In genomic region chr17:58398574-58399266, GRCh38 we compare ENCODE assay signal across 18 cellular contexts. TPM values are rescaled to one million over a fixed set of nuclear protein-coding genes. Genes with fewer than 3 reads are reported as not detected.
DNase-seq lines count a peak whose midpoint lies in the region; ATAC-seq and TF ChIP-seq lines count a peak whose summit lies in the region.
"Had no signal": no experiment of that assay in that cellular context is flagged by ENCODE, and none has a peak within 500 bp of the region (broad histone marks: within the 10 kb centered on the region; RNA-seq: fewer than 3 reads in every experiment).

No MANE protein-coding gene starts in this region.

- H3K4me1 ChIP-seq in HCT116 (ENCODE audit: control insufficient read depth in 1 of 2, insufficient read depth in 2 of 2, low read length in 2 of 2) = peaks cover 93 to 100% of the 10 kb centered on the region in 2 experiments
- peaks cover 0 to 69% (median 43%) of the 10 kb centered on the region in 4 donors for H3K4me1 ChIP-seq in transverse colon

- in situ Hi-C loops in transverse colon (cut with MboI; ENCODE audit: low pct_ligation_motif_present in 1 of 4, low pct_unique_long_range_greater_than_20kb in 1 of 4, low sequenced_read_pairs in 3 of 4) = no loop called here

- H3K27ac ChIP-seq in HCT116 (ENCODE audit: low read depth, low read length) (peak overlapping the region; percentile 50), transverse colon (peak overlapping the region; percentile 39 to 61 (median 56))
- H3K27ac ChIP-seq: RWPE1 had no signal

- peak overlapping the region; percentile 2; the same call in 1 of the 2 replicates for H3K9ac ChIP-seq in HCT116 (ENCODE audit: low read length)

- peak overlapping the region; percentile 59 for H3K4me2 ChIP-seq in HCT116 (ENCODE audit: low read length)

- intact Hi-C loops in HCT116 (cut with micrococcal nuclease) (no loop called here), left colon (cut with DNase I, micrococcal nuclease) (no loop called here), transverse colon (cut with DNase I; ENCODE audit: low total_unique reads) (no loop called here)

- RAD21 ChIA-PET in HCT116 (lab: Charles Lee; ENCODE audit: low non-redundant PET in 1 of 2, low total read pairs in 2 of 2, uncharacterized antibody in 2 of 2, unreplicated experiment in 2 of 2) = no interaction called here

- BruUV-seq in HCT116 (replicated peaks; lab: Mats Ljungman, UMichigan) = no TSS peak

- H3K9me2 ChIP-seq in HCT116 (ENCODE audit: insufficient read depth) = no peaks in the 10 kb centered on the region

- H3K4me3 ChIP-seq in HCT116 (replicated peaks in 1 of 2; ENCODE audit: low read depth in 1 of 2, low read length in 2 of 2) = no peak overlapping the region
- no peak overlapping the region for H3K4me3 ChIP-seq in transverse colon

- TF ChIP-seq RAD21 in HCT116 (IDR thresholded peaks at IDR 0.05; ENCODE audit: low read depth) = no peak

- 24 to 25% methylated on average over 3 of the region's 3 CpGs for WGBS in transverse colon (ENCODE audit: low coverage in 1 of 2), 2 donors

- H3K79me2 ChIP-seq in HCT116 (ENCODE audit: insufficient read depth, low read length) = peaks cover 84% of the 10 kb centered on the region

- H2AFZ ChIP-seq in HCT116 (ENCODE audit: low read depth, low read length, poor library complexity, severe bottlenecking) = no peak overlapping the region

- no peak for TF ChIP-seq CTCF in HCT116 (IDR thresholded peaks at IDR 0.05 in 2 of 3, conservative IDR thresholded peaks at IDR 0.05 in 1 of 3; ENCODE audit: borderline replicate concordance in 1 of 3, insufficient read depth in 1 of 3, low read depth in 2 of 3, low read length in 2 of 3)
- no peak for TF ChIP-seq CTCF in transverse colon (IDR thresholded peaks at IDR 0.05)

- H4K20me1 ChIP-seq in HCT116 (ENCODE audit: insufficient read depth) = no peaks in the 10 kb centered on the region

- no peak for TF ChIP-seq EP300 in transverse colon (IDR thresholded peaks at IDR 0.05; ENCODE audit: low read depth)

- H3K9me3 ChIP-seq in HCT116 (ENCODE audit: control insufficient read depth in 1 of 2, insufficient read depth in 1 of 2, low read depth in 1 of 2, low read length in 2 of 2) (no peaks in the 10 kb centered on the region), transverse colon (no peaks in the 10 kb centered on the region)

- POLR2A ChIA-PET in HCT116 (lab: Charles Lee) = interaction anchor here (0.9 to 2.6 kb wide), 3 partner anchors 14 to 19 kb away, joined by 3 to 10 read pairs (median 7); partner anchors contain the start of gene RNF43

- DNase-seq in HCT116 (ENCODE audit: low read depth, low spot score) (no peak), NCI-H2081 (lab: John Stamatoyannopoulos, UW) (peak; percentile 52 to 85), left colon (no peak), transverse colon (no peak), pons (ENCODE audit: low spot score) (no peak), Kasumi-1 (lab: John Stamatoyannopoulos, UW) (no peak)
- DNase-seq: Calu3; CD4-positive, CD25-positive, alpha-beta regulatory T cell; IMR-90; Karpas-422; NCI-H1105 treated with DMSO at 0.1 percent for 48 hours; NCI-H187 treated with DMSO at 0.1 percent for 48 hours; NCI-H2171; NCI-H510A; NCI-H82; PC-3 had no signal

- H3K27me3 ChIP-seq in HCT116 (ENCODE audit: insufficient read depth, low read length) (no peaks in the 10 kb centered on the region), transverse colon (no peaks in the 10 kb centered on the region)

- H3K36me3 ChIP-seq in HCT116 (ENCODE audit: control insufficient read depth in 1 of 2, insufficient read depth in 2 of 2, low read length in 2 of 2) (no peaks in the 10 kb centered on the region; a peak in 1 of 4 replicates), transverse colon (no peaks in the 10 kb centered on the region)

- TF ChIP-seq POLR2A in HCT116 (IDR thresholded peaks at IDR 0.05; ENCODE audit: borderline replicate concordance, extremely low read depth, insufficient read depth, insufficient read length) (no peak), transverse colon (IDR thresholded peaks at IDR 0.05) (no peak)

- CTCF ChIA-PET in HCT116 (lab: Charles Lee) = no interaction called here

- ATAC-seq in HCT116 = no peak
- peak; percentile 65 for ATAC-seq in left colon
- ATAC-seq in esophagus mucosa = no peak
- ATAC-seq: PC-3 had no signal

TF ChIP-seq in HCT116, 20 proteins besides CTCF, POLR2A, EP300 and RAD21:
- TF ChIP-seq TCF7L2 (IDR thresholded peaks at IDR 0.05; ENCODE audit: borderline replicate concordance, extremely low read depth, insufficient read depth, insufficient read length) (no peak), ZNF274 (IDR thresholded peaks at IDR 0.05; ENCODE audit: low read depth, low read length) (no peak), ZBTB33 (IDR thresholded peaks at IDR 0.05; ENCODE audit: extremely low read depth, insufficient replicate concordance, low read length) (no peak), JUND (IDR thresholded peaks at IDR 0.05) (peak; percentile 28; the same call in 1 of the 2 replicates), ATF3 (IDR thresholded peaks at IDR 0.05) (no peak), YY1 (IDR thresholded peaks at IDR 0.05; ENCODE audit: extremely low read depth, insufficient replicate concordance, low read depth, low read length) (no peak), CBX3 (IDR thresholded peaks at IDR 0.05; ENCODE audit: low read depth) (no peak), POLR2AphosphoS5 (IDR thresholded peaks at IDR 0.05; ENCODE audit: low read depth, low read length) (no peak), EGR1 (IDR thresholded peaks at IDR 0.05; ENCODE audit: low read depth) (no peak), FOSL1 (IDR thresholded peaks at IDR 0.05; ENCODE audit: low read depth) (no peak; the same call in 1 of the 2 replicates), SP1 (IDR thresholded peaks at IDR 0.05; ENCODE audit: low read depth) (0 out of 2 replicates have a peak, but pooled peaks have one; percentile 16), EZH2 (IDR thresholded peaks at IDR 0.05) (no peak), EZH2phosphoT487 (IDR thresholded peaks at IDR 0.05; ENCODE audit: borderline replicate concordance) (no peak)
- TF ChIP-seq, protein P1, sequence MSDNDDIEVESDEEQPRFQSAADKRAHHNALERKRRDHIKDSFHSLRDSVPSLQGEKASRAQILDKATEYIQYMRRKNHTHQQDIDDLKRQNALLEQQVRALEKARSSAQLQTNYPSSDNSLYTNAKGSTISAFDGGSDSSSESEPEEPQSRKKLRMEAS (IDR thresholded peaks at IDR 0.05) = no peak
- TF ChIP-seq, protein P2, sequence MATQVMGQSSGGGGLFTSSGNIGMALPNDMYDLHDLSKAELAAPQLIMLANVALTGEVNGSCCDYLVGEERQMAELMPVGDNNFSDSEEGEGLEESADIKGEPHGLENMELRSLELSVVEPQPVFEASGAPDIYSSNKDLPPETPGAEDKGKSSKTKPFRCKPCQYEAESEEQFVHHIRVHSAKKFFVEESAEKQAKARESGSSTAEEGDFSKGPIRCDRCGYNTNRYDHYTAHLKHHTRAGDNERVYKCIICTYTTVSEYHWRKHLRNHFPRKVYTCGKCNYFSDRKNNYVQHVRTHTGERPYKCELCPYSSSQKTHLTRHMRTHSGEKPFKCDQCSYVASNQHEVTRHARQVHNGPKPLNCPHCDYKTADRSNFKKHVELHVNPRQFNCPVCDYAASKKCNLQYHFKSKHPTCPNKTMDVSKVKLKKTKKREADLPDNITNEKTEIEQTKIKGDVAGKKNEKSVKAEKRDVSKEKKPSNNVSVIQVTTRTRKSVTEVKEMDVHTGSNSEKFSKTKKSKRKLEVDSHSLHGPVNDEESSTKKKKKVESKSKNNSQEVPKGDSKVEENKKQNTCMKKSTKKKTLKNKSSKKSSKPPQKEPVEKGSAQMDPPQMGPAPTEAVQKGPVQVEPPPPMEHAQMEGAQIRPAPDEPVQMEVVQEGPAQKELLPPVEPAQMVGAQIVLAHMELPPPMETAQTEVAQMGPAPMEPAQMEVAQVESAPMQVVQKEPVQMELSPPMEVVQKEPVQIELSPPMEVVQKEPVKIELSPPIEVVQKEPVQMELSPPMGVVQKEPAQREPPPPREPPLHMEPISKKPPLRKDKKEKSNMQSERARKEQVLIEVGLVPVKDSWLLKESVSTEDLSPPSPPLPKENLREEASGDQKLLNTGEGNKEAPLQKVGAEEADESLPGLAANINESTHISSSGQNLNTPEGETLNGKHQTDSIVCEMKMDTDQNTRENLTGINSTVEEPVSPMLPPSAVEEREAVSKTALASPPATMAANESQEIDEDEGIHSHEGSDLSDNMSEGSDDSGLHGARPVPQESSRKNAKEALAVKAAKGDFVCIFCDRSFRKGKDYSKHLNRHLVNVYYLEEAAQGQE (IDR thresholded peaks at IDR 0.05; ENCODE audit: low read depth) = no peak

RNA-seq across cellular contexts. Expression of gene RNF43, which starts 18.6 kb away (rescaled TPM):
- total RNA-seq in HCT116 (2021; ENCODE audit: unreplicated experiment) (42.2 TPM), left colon (10 to 100 TPM; 37.3 to 50.5 TPM), transverse colon (10 to 100 TPM; 31.9 to 84.2 (median 38.2) TPM), esophagus mucosa (7.4 TPM)
- polyA plus RNA-seq in HCT116 (2012) = 21.7 and 27.6 TPM in 2 replicates
- polyA plus RNA-seq: IMR-90 had no signal

RNA-seq across cellular contexts. Expression of gene SUPT4H1, which starts 46.7 kb away (rescaled TPM):
- total RNA-seq in HCT116 (2021; ENCODE audit: unreplicated experiment) (118 TPM), left colon (10 to 100 TPM; 58.1 to 63.0 TPM), transverse colon (10 to 100 TPM; 12.0 to 66.3 (median 40.0) TPM), esophagus mucosa (58.3 TPM)
- 121 and 141 TPM in 2 replicates for polyA plus RNA-seq in HCT116 (2012)

Comparison
In these comparisons a context has a peak if more than half of its experiments do, and no peak if none do; other contexts are left out.
1. DNase-seq: peak in NCI-H2081 (2 of 2); none in HCT116 (single experiment), left colon (0 of 2), transverse colon (single experiment), pons (single experiment) and Kasumi-1 (0 of 2).